30 cellular contexts compared by ENCODE assay signal in genomic region chr3:16385151-16385550, GRCh38.
"Had no signal": no experiment of that assay in that cellular context is flagged by ENCODE, and none has a peak within 500 bp of the region (broad histone marks: within the 10 kb centered on the region; RNA-seq: fewer than 3 reads in every experiment).

No MANE protein-coding gene starts in this region.

- H3K36me3 Mint-ChIP-seq: brain, mesothelial cell of epicardium, type B pancreatic cell had no signal

- H3K36me3 ChIP-seq: adrenal gland, neutrophil, ovary, prostate gland, uterus had no signal

- H3K9me3 ChIP-seq: adrenal gland, ascending aorta, neutrophil, ovary, prostate gland, uterus had no signal

- H3K27me3 ChIP-seq: adrenal gland, ascending aorta, neutrophil, ovary, uterus had no signal

- H3K27ac Mint-ChIP-seq: activated CD4-positive, alpha-beta T cell treated with anti-CD3 and anti-CD28 coated beads for 36 hours; mesothelial cell of epicardium; nephron progenitor cell; stimulated activated effector memory CD8-positive, alpha-beta T cell treated with anti-CD3 and anti-CD28 coated beads, Interleukin-12 subunit alpha, Interleukin-12 subunit beta, amount 100 ng/mL, for 72 hours; stimulated activated naive CD8-positive, alpha-beta T cell treated with anti-CD3 and anti-CD28 coated beads, Interleukin-15, amount 100 ng/mL, for 72 hours; type B pancreatic cell had no signal

- H3K4me3 Mint-ChIP-seq: activated CD4-positive, alpha-beta T cell treated with anti-CD3 and anti-CD28 coated beads for 36 hours; brain; effector memory CD8-positive, alpha-beta T cell; mesothelial cell of epicardium; naive B cell; nephron progenitor cell; stimulated activated effector memory CD8-positive, alpha-beta T cell treated with anti-CD3 and anti-CD28 coated beads, Interleukin-12 subunit alpha, Interleukin-12 subunit beta, amount 100 ng/mL, for 72 hours; stimulated activated naive CD8-positive, alpha-beta T cell treated with anti-CD3 and anti-CD28 coated beads, Interleukin-15, amount 100 ng/mL, for 72 hours; type B pancreatic cell had no signal

- H3K27ac ChIP-seq: adrenal gland, ascending aorta, coronary artery, neutrophil, ovary, prostate gland, skin epidermis, uterus had no signal

- ATAC-seq: activated CD4-positive, alpha-beta T cell treated with anti-CD3 and anti-CD28 coated beads for 36 hours; effector memory CD8-positive, alpha-beta T cell; left ventricle myocardium superior; sciatic nerve; stimulated activated effector memory CD8-positive, alpha-beta T cell treated with anti-CD3 and anti-CD28 coated beads, Interleukin-12 subunit alpha, Interleukin-12 subunit beta, amount 100 ng/mL, for 72 hours; stimulated activated naive CD8-positive, alpha-beta T cell treated with anti-CD3 and anti-CD28 coated beads, Interleukin-15, amount 100 ng/mL, for 72 hours had no signal

- H3K9me3 Mint-ChIP-seq: brain; effector memory CD8-positive, alpha-beta T cell; mesothelial cell of epicardium; naive B cell; nephron progenitor cell; stimulated activated effector memory CD8-positive, alpha-beta T cell treated with anti-CD3 and anti-CD28 coated beads, Interleukin-12 subunit alpha, Interleukin-12 subunit beta, amount 100 ng/mL, for 72 hours; type B pancreatic cell had no signal

- H3K4me3 ChIP-seq: adrenal gland, ascending aorta, coronary artery, ovary, prostate gland, skin epidermis, uterus had no signal

- DNase-seq: activated CD4-positive, alpha-beta T cell treated with anti-CD3 and anti-CD28 coated beads for 36 hours; activated CD4-positive, CD25-positive, alpha-beta regulatory T cell; activated CD8-positive, alpha-beta memory T cell treated with anti-CD3 and anti-CD28 coated beads, Interleukin-2, amount 50 U/mL, for 4 hours; activated gamma-delta T cell; activated naive CD4-positive, alpha-beta T cell treated with anti-CD3 and anti-CD28 coated beads, Interleukin-2, amount 50 U/mL, for 16 hours; activated T-cell treated with anti-CD3 and anti-CD28 coated beads, Interleukin-2, amount 50 U/mL, for 1 hour; adrenal gland; effector memory CD8-positive, alpha-beta T cell; glutamatergic neuron; islet precursor cell; left ventricle myocardium superior; naive B cell; nephron progenitor cell; ovary; retina; stimulated activated CD4-positive, alpha-beta T cell treated with anti-CD3 and anti-CD28 coated beads, Interleukin-12 subunit alpha, Interleukin-12 subunit beta, amount 100 ng/mL, for 4 hours; stimulated activated CD4-positive, alpha-beta T cell treated with anti-CD3 and anti-CD28 coated beads, Interleukin-4, amount 100 ng/mL, for 24 hours; stimulated activated naive CD8-positive, alpha-beta T cell treated with anti-CD3 and anti-CD28 coated beads, Interleukin-15, amount 100 ng/mL, for 72 hours; substantia nigra; uterus had no signal

- H3K27me3 Mint-ChIP-seq: activated CD4-positive, alpha-beta T cell treated with anti-CD3 and anti-CD28 coated beads for 36 hours; effector memory CD8-positive, alpha-beta T cell; naive B cell; stimulated activated naive CD8-positive, alpha-beta T cell treated with anti-CD3 and anti-CD28 coated beads, Interleukin-15, amount 100 ng/mL, for 72 hours; type B pancreatic cell had no signal

- H3K4me1 ChIP-seq: adrenal gland, ascending aorta, prostate gland had no signal
